ENCODE assay signal across 9 cellular contexts in genomic region chr2:54503192-54503591, GRCh38. TPM values are rescaled to one million over a fixed set of nuclear protein-coding genes. Genes with fewer than 3 reads are reported as not detected.
DNase-seq lines count a peak whose midpoint lies in the region; ATAC-seq and TF ChIP-seq lines count a peak whose summit lies in the region.
"Had no signal": no experiment of that assay in that cellular context is flagged by ENCODE, and none has a peak within 500 bp of the region (broad histone marks: within the 10 kb centered on the region; RNA-seq: fewer than 3 reads in every experiment).

No MANE protein-coding gene starts in this region.

- ATAC-seq in HG02884 (IDR thresholded peaks at IDR 0.05; ENCODE audit: unreplicated experiment), result peak; percentile 55

- H3K27ac ChIP-seq in fibroblast of lung (ENCODE audit: insufficient read depth, low read length), result no peak overlapping the region
- no peak overlapping the region for H3K27ac ChIP-seq in spleen

- no peak overlapping the region for H2AFZ ChIP-seq in fibroblast of lung (ENCODE audit: low read length)

- TF ChIP-seq POLR2A in spleen (IDR thresholded peaks at IDR 0.05), result no peak

- H3K4me3 ChIP-seq in fibroblast of lung (replicated peaks in 1 of 4; ENCODE audit: control extremely low read depth in 1 of 4, insufficient read depth in 1 of 4, low read depth in 3 of 4, low read length in 4 of 4) (no peak overlapping the region), spleen (no peak overlapping the region)

- DNase-seq in NCI-H345 (lab: John Stamatoyannopoulos, UW) (peak; percentile 11), NCI-H345 treated with DMSO at 0.1 percent for 48 hours (lab: John Stamatoyannopoulos, UW; ENCODE audit: unreplicated experiment) (no peak), T-helper 9 cell (peak; percentile 3), fibroblast of lung (ENCODE audit: low read depth in 2 of 2) (peak in 1 of 2 donors; percentile 33), spleen (no peak), cerebellum (ENCODE audit: low spot score) (no peak), posterior vena cava (ENCODE audit: low spot score) (no peak)
- DNase-seq: activated T-cell treated with anti-CD3 and anti-CD28 coated beads, Interleukin-2, amount 50 U/mL, for 4 hours had no signal

- peaks cover 87% of the 10 kb centered on the region for H3K79me2 ChIP-seq in fibroblast of lung (ENCODE audit: control insufficient read depth, insufficient read depth, low read length)

- no peak overlapping the region for H3K9ac ChIP-seq in fibroblast of lung (ENCODE audit: insufficient read depth, low read length)

- WGBS in spleen, 5 donors, result 71 to 86% (median 72%) methylated on average over 3 of the region's 3 CpGs

- H3K9me3 ChIP-seq in fibroblast of lung (ENCODE audit: control insufficient read depth, insufficient read depth, low read depth, low read length) (no peaks in the 10 kb centered on the region), spleen (no peaks in the 10 kb centered on the region)

- TF ChIP-seq CTCF in fibroblast of lung (conservative IDR thresholded peaks at IDR 0.05 in 1 of 2, IDR thresholded peaks at IDR 0.05 in 1 of 2; ENCODE audit: low read depth in 1 of 2, low read length in 2 of 2) (peak; percentile 27 to 55), spleen (IDR thresholded peaks at IDR 0.05 in 8 of 11, conservative IDR thresholded peaks at IDR 0.05 in 3 of 11) (peak in 7 of 11 experiments; percentile 25 to 60 (median 43))

- peaks cover 27% of the 10 kb centered on the region for H3K4me1 ChIP-seq in fibroblast of lung (ENCODE audit: control insufficient read depth, extremely low read depth, insufficient read depth, low read length)
- H3K4me1 ChIP-seq in spleen, result peaks cover 0 to 59% (median 10%) of the 10 kb centered on the region in 6 donors

- H3K27me3 ChIP-seq in fibroblast of lung (ENCODE audit: control insufficient read depth, insufficient read depth, low read length) (no peaks in the 10 kb centered on the region), spleen (replicated peaks in 1 of 7) (no peaks in the 10 kb centered on the region)

- H3K4me2 ChIP-seq in fibroblast of lung (ENCODE audit: extremely low read depth, insufficient read depth, low read length), result peak overlapping the region; percentile 6

- H3K36me3 ChIP-seq in fibroblast of lung (ENCODE audit: control insufficient read depth, insufficient read depth, low read length) (no peaks in the 10 kb centered on the region), spleen (no peaks in the 10 kb centered on the region)

- intact Hi-C loops in spleen (cut with DNase I; ENCODE audit: low total_unique reads), result no loop called here
- intact Hi-C loops in posterior vena cava (cut with DNase I), result no loop called here

- peaks cover 6% of the 10 kb centered on the region for H4K20me1 ChIP-seq in fibroblast of lung (ENCODE audit: control insufficient read depth, extremely low read depth, insufficient read depth, low read length)

RNA-seq across cellular contexts. Expression of gene SPTBN1, which starts 47.1 kb away (rescaled TPM):
- total RNA-seq in fibroblast of lung, result 229 and 325 TPM in 2 replicates
- polyA plus RNA-seq in fibroblast of lung, result 112 and 123 TPM in 2 replicates
- polyA plus RNA-seq in fibroblast of lung (2012), result 139 and 178 TPM in 2 replicates
- polyA minus RNA-seq in fibroblast of lung (ENCODE audit: low replicate concordance), result 262 and 389 TPM in 2 replicates
- total RNA-seq in spleen, result 100 to 1,000 TPM; 223 to 352 (median 318) TPM
- 10 to 100 TPM; 32.7 to 43.8 (median 41.4) TPM for polyA plus RNA-seq in spleen
- total RNA-seq in cerebellum, result 281 TPM
- 100 to 1,000 TPM; 329 to 357 TPM for total RNA-seq in posterior vena cava

Comparison
In these comparisons a context has a peak if more than half of its experiments do, and no peak if none do; other contexts are left out.
1. DNase-seq: peak in NCI-H345 (single experiment) and T-helper 9 cell (single experiment); none in NCI-H345 treated with DMSO at 0.1 percent for 48 hours (single experiment), spleen (single experiment), cerebellum (single experiment) and posterior vena cava (single experiment).